8 cellular contexts compared by ENCODE assay signal in the genomic region with DNA sequence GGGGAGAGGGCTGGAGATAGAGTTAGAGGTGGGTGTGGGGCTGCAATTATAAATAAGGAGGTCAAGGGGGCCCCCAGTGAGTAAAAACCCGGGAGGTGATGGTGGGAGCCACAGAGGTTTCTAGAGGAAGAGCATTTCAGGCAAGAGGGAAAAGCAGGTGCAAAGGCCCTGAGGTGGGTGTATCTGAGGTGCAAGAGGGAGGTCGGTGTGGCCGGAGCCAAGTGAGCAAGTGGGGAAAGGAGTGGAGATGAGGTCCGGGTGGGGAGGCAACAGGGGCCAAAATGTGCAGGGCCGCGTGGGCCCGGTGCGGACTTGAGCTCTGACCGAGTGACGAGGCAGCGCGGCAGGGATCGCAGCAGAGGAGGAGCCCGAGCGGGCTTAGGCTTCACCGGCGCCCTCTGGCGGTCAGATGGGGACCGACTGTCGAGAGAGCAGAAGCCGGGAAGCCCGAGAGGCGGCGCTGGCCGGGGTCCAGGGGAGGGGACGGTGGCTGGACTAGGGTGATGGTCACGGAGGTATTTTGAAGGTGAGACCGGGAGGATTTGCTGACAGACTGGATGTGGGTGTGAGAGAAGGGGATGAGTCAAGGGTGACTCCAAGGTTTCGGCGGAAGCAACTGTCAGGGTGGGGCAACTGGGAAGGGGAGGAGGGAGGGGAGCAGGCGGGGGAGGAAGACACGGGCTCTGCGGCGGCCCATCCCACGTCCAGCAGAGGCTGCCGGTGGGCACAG. TPM values are rescaled to one million over a fixed set of nuclear protein-coding genes. Genes with fewer than 3 reads are reported as not detected.
DNase-seq lines count a peak whose midpoint lies in the region; ATAC-seq and TF ChIP-seq lines count a peak whose summit lies in the region.

No MANE protein-coding gene starts in this region.

- H3K4me3 Mint-ChIP-seq in naive thymus-derived CD8-positive, alpha-beta T cell, result peak overlapping the region; percentile 48 to 88 (median 78)
- peak overlapping the region; percentile 67 for H3K4me3 Mint-ChIP-seq in stimulated activated effector memory CD8-positive, alpha-beta T cell treated with anti-CD3 and anti-CD28 coated beads, Interleukin-12 subunit alpha, Interleukin-12 subunit beta, amount 100 ng/mL, for 72 hours

- TF ChIP-seq CTCF in Peyer's patch (IDR thresholded peaks at IDR 0.05), result peak; percentile 84 to 99 (median 95)
- TF ChIP-seq CTCF in fibroblast of lung (conservative IDR thresholded peaks at IDR 0.05 in 1 of 2, IDR thresholded peaks at IDR 0.05 in 1 of 2; ENCODE audit: low read depth in 1 of 2, low read length in 2 of 2), result peak; percentile 85 to 90

- H3K27ac ChIP-seq in Peyer's patch, result peak overlapping the region in 1 of 4 donors; percentile 73
- H3K27ac ChIP-seq in fibroblast of lung (ENCODE audit: insufficient read depth, low read length), result no peak overlapping the region

- H3K27me3 ChIP-seq in Peyer's patch (no peaks in the 10 kb centered on the region), fibroblast of lung (ENCODE audit: control insufficient read depth, insufficient read depth, low read length) (no peaks in the 10 kb centered on the region)

- no peak overlapping the region for H3K4me3 ChIP-seq in Jurkat, Clone E6-1 (ENCODE audit: low read length)
- H3K4me3 ChIP-seq in Peyer's patch, result peak overlapping the region; percentile 15 to 61 (median 26)
- peak overlapping the region; percentile 26 to 56 (median 39) for H3K4me3 ChIP-seq in fibroblast of lung (replicated peaks in 1 of 4; ENCODE audit: control extremely low read depth in 1 of 4, insufficient read depth in 1 of 4, low read depth in 3 of 4, low read length in 4 of 4)

- H3K27ac Mint-ChIP-seq in naive thymus-derived CD8-positive, alpha-beta T cell, result peak overlapping the region in 8 of 10 donors; percentile 29 to 85 (median 71)
- peak overlapping the region; percentile 82 for H3K27ac Mint-ChIP-seq in stimulated activated effector memory CD8-positive, alpha-beta T cell treated with anti-CD3 and anti-CD28 coated beads, Interleukin-12 subunit alpha, Interleukin-12 subunit beta, amount 100 ng/mL, for 72 hours

- H3K36me3 Mint-ChIP-seq in naive thymus-derived CD8-positive, alpha-beta T cell, result no peaks in the 10 kb centered on the region
- peaks cover 49% of the 10 kb centered on the region for H3K36me3 Mint-ChIP-seq in stimulated activated effector memory CD8-positive, alpha-beta T cell treated with anti-CD3 and anti-CD28 coated beads, Interleukin-12 subunit alpha, Interleukin-12 subunit beta, amount 100 ng/mL, for 72 hours

- peaks cover 0 to 9% (median 4%) of the 10 kb centered on the region in 5 donors for H3K27me3 Mint-ChIP-seq in naive thymus-derived CD8-positive, alpha-beta T cell

- peak overlapping the region; percentile 24 for H3K9ac ChIP-seq in fibroblast of lung (ENCODE audit: insufficient read depth, low read length)

- no peaks in the 10 kb centered on the region for H3K79me2 ChIP-seq in fibroblast of lung (ENCODE audit: control insufficient read depth, insufficient read depth, low read length)

- peak overlapping the region; percentile 90 for H2AFZ ChIP-seq in fibroblast of lung (ENCODE audit: low read length)

- H3K36me3 ChIP-seq in Peyer's patch (no peaks in the 10 kb centered on the region), fibroblast of lung (ENCODE audit: control insufficient read depth, insufficient read depth, low read length) (no peaks in the 10 kb centered on the region)

- peaks cover 13 to 23% (median 20%) of the 10 kb centered on the region in 4 donors for H3K4me1 Mint-ChIP-seq in naive thymus-derived CD8-positive, alpha-beta T cell
- peaks cover 42% of the 10 kb centered on the region for H3K4me1 Mint-ChIP-seq in stimulated activated effector memory CD8-positive, alpha-beta T cell treated with anti-CD3 and anti-CD28 coated beads, Interleukin-12 subunit alpha, Interleukin-12 subunit beta, amount 100 ng/mL, for 72 hours

- POLR2A ChIA-PET in naive thymus-derived CD8-positive, alpha-beta T cell (lab: Charles Lee), result interaction anchor here (0.7 to 1.0 kb wide), 4 partner anchors 16 to 404 kb away, joined by 3 to 4 read pairs (median 4); partner anchors contain the start of genes GYS1, RPL18 and SPHK2

- peak; percentile 51 for DNase-seq in DMS114 treated with DMSO at 0.1 percent for 48 hours (lab: John Stamatoyannopoulos, UW; ENCODE audit: unreplicated experiment)
- DNase-seq in Jurkat, Clone E6-1 (ENCODE audit: low read depth, low spot score), result peak; percentile 51
- peak; percentile 86 to 96 (median 96) for DNase-seq in Peyer's patch
- DNase-seq in activated T-helper 1 cell treated with Interleukin-2 at 50 U/mL for 16 hours (ENCODE audit: low read depth), result peak; percentile 77
- DNase-seq in fibroblast of lung (ENCODE audit: low read depth in 2 of 2), result peak; percentile 74 to 81
- DNase-seq in naive thymus-derived CD8-positive, alpha-beta T cell, result peak; percentile 69 to 93 (median 85)
- DNase-seq in stimulated activated effector memory CD8-positive, alpha-beta T cell treated with anti-CD3 and anti-CD28 coated beads, Interleukin-12 subunit alpha, Interleukin-12 subunit beta, amount 100 ng/mL, for 72 hours (ENCODE audit: low spot score in 2 of 2), result peak; percentile 94 to 96

- H3K9me3 Mint-ChIP-seq in naive thymus-derived CD8-positive, alpha-beta T cell, result no peaks in the 10 kb centered on the region
- H3K9me3 Mint-ChIP-seq in stimulated activated effector memory CD8-positive, alpha-beta T cell treated with anti-CD3 and anti-CD28 coated beads, Interleukin-12 subunit alpha, Interleukin-12 subunit beta, amount 100 ng/mL, for 72 hours, result no peaks in the 10 kb centered on the region

- H3K4me2 ChIP-seq in fibroblast of lung (ENCODE audit: extremely low read depth, insufficient read depth, low read length), result peak overlapping the region; percentile 79

- H3K4me1 ChIP-seq in Peyer's patch, result peaks cover 0 to 6% (median 3%) of the 10 kb centered on the region in 4 donors
- peaks cover 4% of the 10 kb centered on the region for H3K4me1 ChIP-seq in fibroblast of lung (ENCODE audit: control insufficient read depth, extremely low read depth, insufficient read depth, low read length)

- no peak for TF ChIP-seq POLR2A in Peyer's patch (IDR thresholded peaks at IDR 0.05)

- peak; percentile 87 to 95 for ATAC-seq in naive thymus-derived CD8-positive, alpha-beta T cell
- peak; percentile 91 for ATAC-seq in stimulated activated effector memory CD8-positive, alpha-beta T cell treated with anti-CD3 and anti-CD28 coated beads, Interleukin-12 subunit alpha, Interleukin-12 subunit beta, amount 100 ng/mL, for 72 hours
- ATAC-seq in GM21786 (IDR thresholded peaks at IDR 0.05; ENCODE audit: unreplicated experiment), result no peak

- H4K20me1 ChIP-seq in fibroblast of lung (ENCODE audit: control insufficient read depth, extremely low read depth, insufficient read depth, low read length), result no peaks in the 10 kb centered on the region

- H3K9me3 ChIP-seq in Peyer's patch (no peaks in the 10 kb centered on the region), fibroblast of lung (ENCODE audit: control insufficient read depth, insufficient read depth, low read depth, low read length) (no peaks in the 10 kb centered on the region)

RNA-seq across cellular contexts. Expression of gene SPACA4, which starts 17.7 kb away (rescaled TPM):
- polyA plus RNA-seq in Jurkat, Clone E6-1 (2012; ENCODE audit: insufficient read depth, insufficient read length), result not detected
- total RNA-seq in Peyer's patch, result not detected
- not detected in 2 replicates for total RNA-seq in fibroblast of lung
- not detected in 2 replicates for polyA plus RNA-seq in fibroblast of lung
- not detected in 2 replicates for polyA plus RNA-seq in fibroblast of lung (2012)
- not detected in 2 replicates for polyA minus RNA-seq in fibroblast of lung (ENCODE audit: low replicate concordance)
- not detected for total RNA-seq in naive thymus-derived CD8-positive, alpha-beta T cell
- not detected for polyA plus RNA-seq in naive thymus-derived CD8-positive, alpha-beta T cell

RNA-seq across cellular contexts. Expression of gene FAM83E, which starts 26.0 kb away (rescaled TPM):
- polyA plus RNA-seq in Jurkat, Clone E6-1 (2012; ENCODE audit: insufficient read depth, insufficient read length), result not detected
- total RNA-seq in Peyer's patch, result 100 to 1,000 TPM in 3 of 4 donors, 10 to 100 TPM in 1; 58.6 to 203 (median 130) TPM
- 0.50 and 1.0 TPM in 2 replicates for total RNA-seq in fibroblast of lung
- not detected in 2 replicates for polyA plus RNA-seq in fibroblast of lung
- not detected in 2 replicates for polyA plus RNA-seq in fibroblast of lung (2012)
- not detected in 2 replicates for polyA minus RNA-seq in fibroblast of lung (ENCODE audit: low replicate concordance)
- total RNA-seq in naive thymus-derived CD8-positive, alpha-beta T cell, result 1 to 10 TPM; 8.0 TPM
- polyA plus RNA-seq in naive thymus-derived CD8-positive, alpha-beta T cell, result not detected

RNA-seq across cellular contexts. Expression of gene RPL18, which starts 30.1 kb away (rescaled TPM):
- polyA plus RNA-seq in Jurkat, Clone E6-1 (2012; ENCODE audit: insufficient read depth, insufficient read length), result 2,707 TPM
- 1,000 to 10,000 TPM; 1,077 to 1,595 (median 1,505) TPM for total RNA-seq in Peyer's patch
- total RNA-seq in fibroblast of lung, result 2,017 and 2,054 TPM in 2 replicates
- polyA plus RNA-seq in fibroblast of lung, result 1,166 and 1,578 TPM in 2 replicates
- 2,372 and 2,688 TPM in 2 replicates for polyA plus RNA-seq in fibroblast of lung (2012)
- polyA minus RNA-seq in fibroblast of lung (ENCODE audit: low replicate concordance), result 1,142 and 1,357 TPM in 2 replicates
- total RNA-seq in naive thymus-derived CD8-positive, alpha-beta T cell, result 1,000 to 10,000 TPM; 2,380 to 2,437 TPM
- 1,000 to 10,000 TPM; 2,610 to 3,008 (median 2,848) TPM for polyA plus RNA-seq in naive thymus-derived CD8-positive, alpha-beta T cell

RNA-seq across cellular contexts. Expression of gene SPHK2, which starts 30.5 kb away (rescaled TPM):
- polyA plus RNA-seq in Jurkat, Clone E6-1 (2012; ENCODE audit: insufficient read depth, insufficient read length), result 21.6 TPM
- total RNA-seq in Peyer's patch, result 100 to 1,000 TPM in 2 of 4 donors, 10 to 100 TPM in 2; 34.7 to 121 (median 96.7) TPM
- total RNA-seq in fibroblast of lung, result 5.1 and 9.6 TPM in 2 replicates
- 3.4 and 5.7 TPM in 2 replicates for polyA plus RNA-seq in fibroblast of lung
- polyA plus RNA-seq in fibroblast of lung (2012), result 6.5 and 13.9 TPM in 2 replicates
- polyA minus RNA-seq in fibroblast of lung (ENCODE audit: low replicate concordance), result 4.5 and 6.4 TPM in 2 replicates
- total RNA-seq in naive thymus-derived CD8-positive, alpha-beta T cell, result 10 to 100 TPM; 39.1 to 40.4 TPM
- polyA plus RNA-seq in naive thymus-derived CD8-positive, alpha-beta T cell, result 1 to 10 TPM; 7.5 to 9.1 (median 8.3) TPM

RNA-seq across cellular contexts. Expression of gene SULT2B1, which starts 36.9 kb away (rescaled TPM):
- not detected for polyA plus RNA-seq in Jurkat, Clone E6-1 (2012; ENCODE audit: insufficient read depth, insufficient read length)
- total RNA-seq in Peyer's patch, result 10 to 100 TPM in 1 of 4 donors, 1 to 10 TPM in 3; 2.5 to 14.6 (median 5.9) TPM
- total RNA-seq in fibroblast of lung, result 0.33 TPM in 1 of 2 replicates, not detected in the other
- polyA plus RNA-seq in fibroblast of lung, result 0.10 TPM in 1 of 2 replicates, not detected in the other
- 0.13 and 0.23 TPM in 2 replicates for polyA plus RNA-seq in fibroblast of lung (2012)
- not detected in 2 replicates for polyA minus RNA-seq in fibroblast of lung (ENCODE audit: low replicate concordance)
- not detected for total RNA-seq in naive thymus-derived CD8-positive, alpha-beta T cell
- under 1 TPM in 1 of 3 donors, not detected in 2; 0.18 TPM for polyA plus RNA-seq in naive thymus-derived CD8-positive, alpha-beta T cell

Comparison
In these comparisons a context has a peak if more than half of its experiments do, and no peak if none do; other contexts are left out.
1. RNA of gene FAM83E, which starts 26.0 kb away (total RNA-seq): 58.6 to 203 TPM in Peyer's patch; 8.0 TPM in naive thymus-derived CD8-positive, alpha-beta T cell and 0.50 to 1.0 TPM in fibroblast of lung; every median in the first group is over 4 times any median in the second.
2. Peak in every context shown above with its lines, with median percentiles within 50 percentile points of each other: DNase-seq.